17 cellular contexts compared by ENCODE assay signal in genomic region chr22:19450363-19451175, GRCh38. TPM values are rescaled to one million over a fixed set of nuclear protein-coding genes. Genes with fewer than 3 reads are reported as not detected.
"Had no signal": no experiment of that assay in that cellular context is flagged by ENCODE, and none has a peak within 500 bp of the region (broad histone marks: within the 10 kb centered on the region; RNA-seq: fewer than 3 reads in every experiment).

No MANE protein-coding gene starts in this region.

- H3K27me3 Mint-ChIP-seq: stimulated activated naive CD8-positive, alpha-beta T cell treated with anti-CD3 and anti-CD28 coated beads, Interleukin-15, amount 100 ng/mL, for 72 hours had no signal

- H3K9me3 Mint-ChIP-seq: activated T-helper 1 cell treated with anti-CD3 and anti-CD28 coated beads, Interleukin-12 subunit alpha, Interleukin-12 subunit beta, Interleukin-2, Interleukin-4 antibody, amounts not matched to agents 30 ng/mL and 10 ng/mL and 1 ng/mL, durations not matched to agents 14 hours and 24 hours and 36 hours; mesothelial cell of epicardium; nephron progenitor cell; stimulated activated naive CD8-positive, alpha-beta T cell treated with anti-CD3 and anti-CD28 coated beads, Interleukin-15, amount 100 ng/mL, for 72 hours had no signal

- H3K4me3 Mint-ChIP-seq: activated T-helper 1 cell treated with anti-CD3 and anti-CD28 coated beads, Interleukin-12 subunit alpha, Interleukin-12 subunit beta, Interleukin-2, Interleukin-4 antibody, amounts not matched to agents 30 ng/mL and 10 ng/mL and 1 ng/mL, durations not matched to agents 14 hours and 24 hours and 36 hours; mesothelial cell of epicardium; nephron progenitor cell; stimulated activated naive CD8-positive, alpha-beta T cell treated with anti-CD3 and anti-CD28 coated beads, Interleukin-15, amount 100 ng/mL, for 72 hours had no signal

- H3K4me3 ChIP-seq: ascending aorta, lung, SK-N-MC, vagina had no signal

- H3K27ac Mint-ChIP-seq: activated T-helper 1 cell treated with anti-CD3 and anti-CD28 coated beads, Interleukin-12 subunit alpha, Interleukin-12 subunit beta, Interleukin-2, Interleukin-4 antibody, amounts not matched to agents 30 ng/mL and 10 ng/mL and 1 ng/mL, durations not matched to agents 14 hours and 24 hours and 36 hours; mesothelial cell of epicardium; nephron progenitor cell; stimulated activated naive CD8-positive, alpha-beta T cell treated with anti-CD3 and anti-CD28 coated beads, Interleukin-15, amount 100 ng/mL, for 72 hours had no signal

- H3K27ac ChIP-seq: ascending aorta, SK-N-MC, vagina had no signal

- H3K9me3 ChIP-seq: ascending aorta, vagina had no signal

- DNase-seq: activated CD8-positive, alpha-beta memory T cell treated with anti-CD3 and anti-CD28 coated beads, Interleukin-2, amount 50 U/mL, for 4 hours; cerebellar nuclear complex; cortex of kidney; erythroblast; foreskin melanocyte; kidney; nephron progenitor cell; stimulated activated CD4-positive, alpha-beta T cell treated with anti-CD3 and anti-CD28 coated beads, Interleukin-2, amount 100 ng/mL, for 24 hours; stimulated activated naive CD8-positive, alpha-beta T cell treated with anti-CD3 and anti-CD28 coated beads, Interleukin-15, amount 100 ng/mL, for 72 hours had no signal

- ATAC-seq: left lobe of liver; stimulated activated naive CD8-positive, alpha-beta T cell treated with anti-CD3 and anti-CD28 coated beads, Interleukin-15, amount 100 ng/mL, for 72 hours had no signal

- FAIRE-seq: endometrium, kidney had no signal

- H3K27me3 ChIP-seq: ascending aorta, vagina had no signal

RNA-seq across cellular contexts. Expression of gene CDC45, which starts 29.2 kb away (rescaled TPM):
- total RNA-seq: ascending aorta had no signal
